22 cellular contexts compared by ENCODE assay signal in genomic region chr11:76735841-76736240, GRCh38. TPM values are rescaled to one million over a fixed set of nuclear protein-coding genes. Genes with fewer than 3 reads are reported as not detected.
"Had no signal": no experiment of that assay in that cellular context is flagged by ENCODE, and none has a peak within 500 bp of the region (broad histone marks: within the 10 kb centered on the region; RNA-seq: fewer than 3 reads in every experiment).

No MANE protein-coding gene starts in this region.

- H3K36me3 Mint-ChIP-seq: activated naive CD8-positive, alpha-beta T cell treated with anti-CD3 and anti-CD28 coated beads, Interleukin-2, amount 10 ng/mL, durations not matched to agents 7 days and 5 days; naive thymus-derived CD4-positive, alpha-beta T cell; stimulated activated effector memory CD8-positive, alpha-beta T cell treated with anti-CD3 and anti-CD28 coated beads, Interleukin-12 subunit alpha, Interleukin-12 subunit beta, amount 100 ng/mL, for 72 hours had no signal

- FAIRE-seq: frontal cortex had no signal

- H3K4me3 Mint-ChIP-seq: activated B cell treated with CpG ODN at 0.5 μM for 24 hours; activated CD8-positive, alpha-beta T cell treated with anti-CD3 and anti-CD28 coated beads for 36 hours; activated naive CD8-positive, alpha-beta T cell treated with anti-CD3 and anti-CD28 coated beads, Interleukin-2, amount 10 ng/mL, durations not matched to agents 7 days and 5 days; activated T-helper 17 cell treated with anti-CD3 and anti-CD28 coated beads, Interleukin-2, amount 50 U/mL, for 72 hours; naive thymus-derived CD4-positive, alpha-beta T cell; stimulated activated effector memory CD8-positive, alpha-beta T cell treated with anti-CD3 and anti-CD28 coated beads, Interleukin-12 subunit alpha, Interleukin-12 subunit beta, amount 100 ng/mL, for 72 hours; T-helper 2 cell treated with Interferon-gamma antibody and Interleukin-4, amounts not matched to agents 5 μg/mL and 100 μg/mL, for 36 hours had no signal

- H3K9me3 Mint-ChIP-seq: activated B cell treated with CpG ODN at 0.5 μM for 24 hours; activated CD8-positive, alpha-beta T cell treated with anti-CD3 and anti-CD28 coated beads for 36 hours; activated naive CD8-positive, alpha-beta T cell treated with anti-CD3 and anti-CD28 coated beads, Interleukin-2, amount 10 ng/mL, durations not matched to agents 7 days and 5 days; activated T-helper 17 cell treated with anti-CD3 and anti-CD28 coated beads, Interleukin-2, amount 50 U/mL, for 72 hours; stimulated activated effector memory CD8-positive, alpha-beta T cell treated with anti-CD3 and anti-CD28 coated beads, Interleukin-12 subunit alpha, Interleukin-12 subunit beta, amount 100 ng/mL, for 72 hours; T-helper 2 cell treated with Interferon-gamma antibody and Interleukin-4, amounts not matched to agents 5 μg/mL and 100 μg/mL, for 36 hours had no signal

- ATAC-seq: activated CD8-positive, alpha-beta T cell treated with anti-CD3 and anti-CD28 coated beads for 36 hours; activated T-helper 17 cell treated with anti-CD3 and anti-CD28 coated beads, Interleukin-2, amount 50 U/mL, for 72 hours; body of pancreas; naive thymus-derived CD4-positive, alpha-beta T cell; psoas muscle; stimulated activated effector memory CD8-positive, alpha-beta T cell treated with anti-CD3 and anti-CD28 coated beads, Interleukin-12 subunit alpha, Interleukin-12 subunit beta, amount 100 ng/mL, for 72 hours had no signal

- H3K27ac Mint-ChIP-seq: activated B cell treated with CpG ODN at 0.5 μM for 24 hours; activated CD8-positive, alpha-beta T cell treated with anti-CD3 and anti-CD28 coated beads for 36 hours; activated naive CD8-positive, alpha-beta T cell treated with anti-CD3 and anti-CD28 coated beads, Interleukin-2, amount 10 ng/mL, durations not matched to agents 7 days and 5 days; activated T-helper 17 cell treated with anti-CD3 and anti-CD28 coated beads, Interleukin-2, amount 50 U/mL, for 72 hours; stimulated activated effector memory CD8-positive, alpha-beta T cell treated with anti-CD3 and anti-CD28 coated beads, Interleukin-12 subunit alpha, Interleukin-12 subunit beta, amount 100 ng/mL, for 72 hours; T-helper 2 cell treated with Interferon-gamma antibody and Interleukin-4, amounts not matched to agents 5 μg/mL and 100 μg/mL, for 36 hours had no signal

- H3K27me3 Mint-ChIP-seq: activated CD8-positive, alpha-beta T cell treated with anti-CD3 and anti-CD28 coated beads for 36 hours had no signal

- H3K27me3 ChIP-seq: body of pancreas, colonic mucosa, ovary, stomach had no signal

- H3K27ac ChIP-seq: body of pancreas, colonic mucosa, left ventricle myocardium inferior, ovary, psoas muscle, stomach had no signal

- H3K9me3 ChIP-seq: body of pancreas, colonic mucosa, left ventricle myocardium inferior, ovary, psoas muscle, stomach had no signal

- H3K4me1 ChIP-seq: body of pancreas, colonic mucosa, psoas muscle had no signal

- H3K4me1 Mint-ChIP-seq: activated B cell treated with CpG ODN at 0.5 μM for 24 hours; activated T-helper 17 cell treated with anti-CD3 and anti-CD28 coated beads, Interleukin-2, amount 50 U/mL, for 72 hours; stimulated activated effector memory CD8-positive, alpha-beta T cell treated with anti-CD3 and anti-CD28 coated beads, Interleukin-12 subunit alpha, Interleukin-12 subunit beta, amount 100 ng/mL, for 72 hours had no signal

- H3K36me3 ChIP-seq: colonic mucosa, left ventricle myocardium inferior, ovary, stomach had no signal

- DNase-seq: activated B cell treated with CpG ODN at 0.5 μM for 24 hours; activated CD4-positive, alpha-beta T cell treated with anti-CD3 and anti-CD28 coated beads for 4 hours; activated CD8-positive, alpha-beta T cell treated with anti-CD3 and anti-CD28 coated beads for 36 hours; activated naive CD4-positive, alpha-beta T cell treated with Interleukin-2 at 50 U/mL for 16 hours; activated naive CD8-positive, alpha-beta T cell treated with anti-CD3 and anti-CD28 coated beads, Interleukin-2, amount 10 ng/mL, durations not matched to agents 7 days and 5 days; activated T-cell treated with anti-CD3 and anti-CD28 coated beads, Interleukin-2, amount 50 U/mL, for 1 hour; amygdala; body of pancreas; colonic mucosa; kidney glomerular epithelial cell; left ventricle myocardium inferior; naive thymus-derived CD4-positive, alpha-beta T cell; ovary; psoas muscle; right cardiac atrium; stimulated activated CD4-positive, alpha-beta T cell treated with anti-CD3 and anti-CD28 coated beads, Interleukin-4, amount 100 ng/mL, for 1 hour; stomach had no signal

- H3K4me3 ChIP-seq: body of pancreas, colonic mucosa, left ventricle myocardium inferior, ovary, psoas muscle, skin epidermis, stomach had no signal

RNA-seq across cellular contexts. Expression of gene TSKU, which starts 47.3 kb away (rescaled TPM):
- total RNA-seq: activated B cell treated with CpG ODN at 0.5 μM for 24 hours had no signal
- polyA plus RNA-seq: naive thymus-derived CD4-positive, alpha-beta T cell had no signal
